13 cellular contexts compared by ENCODE assay signal in the genomic region with DNA sequence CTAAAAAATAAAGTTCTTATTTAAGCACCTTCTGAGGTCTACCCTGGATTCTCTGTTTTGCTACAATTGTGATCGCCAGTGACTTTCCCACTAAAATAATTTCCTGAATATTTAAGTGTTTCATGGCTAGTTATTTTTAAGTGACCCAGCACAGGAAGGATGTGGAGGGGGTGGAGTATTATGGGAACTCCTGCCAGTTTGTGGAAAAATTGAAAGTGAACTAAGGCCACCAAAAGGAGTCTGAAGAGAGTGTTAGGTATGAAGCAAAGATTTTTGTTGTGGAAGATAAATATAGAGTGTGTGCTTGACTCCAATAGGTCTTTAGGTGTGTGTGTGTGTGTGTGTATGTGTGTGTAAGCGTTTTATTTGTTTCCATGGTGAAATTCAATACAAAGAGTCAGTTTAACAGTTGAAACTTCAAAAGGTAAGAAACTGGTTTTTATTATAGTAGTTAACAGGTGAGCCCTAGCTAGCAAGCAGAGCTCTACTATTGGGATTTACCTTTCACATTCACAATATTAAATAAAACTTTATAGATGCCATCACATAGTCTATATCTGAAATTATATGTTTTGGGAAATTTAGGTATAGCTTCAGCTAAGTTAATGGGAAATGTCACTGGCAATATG. TPM values are rescaled to one million over a fixed set of nuclear protein-coding genes. Genes with fewer than 3 reads are reported as not detected.
DNase-seq lines count a peak whose midpoint lies in the region; ATAC-seq and TF ChIP-seq lines count a peak whose summit lies in the region.
"Had no signal": no experiment of that assay in that cellular context is flagged by ENCODE, and none has a peak within 500 bp of the region (broad histone marks: within the 10 kb centered on the region; RNA-seq: fewer than 3 reads in every experiment).

No MANE protein-coding gene starts in this region.

- H3K4me3 Mint-ChIP-seq in activated CD8-positive, alpha-beta T cell treated with anti-CD3 and anti-CD28 coated beads for 36 hours, result no peak overlapping the region
- H3K4me3 Mint-ChIP-seq: activated T-cell treated with anti-CD3 and anti-CD28 coated beads, Interleukin-2, amount 50 U/mL, for 4 hours had no signal

- H3K4me1 Mint-ChIP-seq in activated CD8-positive, alpha-beta T cell treated with anti-CD3 and anti-CD28 coated beads for 36 hours (ENCODE audit: low read depth), result peaks cover 60% of the 10 kb centered on the region

- no peak for TF ChIP-seq CTCF in HEK293 (tag by site-specific recombination; IDR thresholded peaks at IDR 0.05)
- no peak for TF ChIP-seq CTCF in activated CD8-positive, alpha-beta T cell treated with anti-CD3 and anti-CD28 coated beads for 36 hours (IDR thresholded peaks at IDR 0.05)
- TF ChIP-seq CTCF in left ventricle myocardium inferior (IDR thresholded peaks at IDR 0.05; ENCODE audit: borderline replicate concordance), result no peak

- peaks cover 2% of the 10 kb centered on the region for H3K36me3 Mint-ChIP-seq in activated CD8-positive, alpha-beta T cell treated with anti-CD3 and anti-CD28 coated beads for 36 hours (ENCODE audit: low read depth)

- H3K4me3 ChIP-seq in HEK293 (ENCODE audit: low read depth, low read length), result no peak overlapping the region
- H3K4me3 ChIP-seq in left ventricle myocardium inferior, result peak overlapping the region; percentile 39
- H3K4me3 ChIP-seq in skeletal muscle tissue (ENCODE audit: low read length in 3 of 3), result no peak overlapping the region
- H3K4me3 ChIP-seq: testis had no signal

- H3K27me3 Mint-ChIP-seq in activated CD8-positive, alpha-beta T cell treated with anti-CD3 and anti-CD28 coated beads for 36 hours, result no peaks in the 10 kb centered on the region

- H3K9ac ChIP-seq in skeletal muscle tissue (ENCODE audit: low read depth in 1 of 3, low read length in 3 of 3), result no peak overlapping the region

- H3K4me1 ChIP-seq in HEK293 (ENCODE audit: control insufficient read depth, insufficient read depth, low read length), result peaks cover 4% of the 10 kb centered on the region
- peaks cover 17% of the 10 kb centered on the region for H3K4me1 ChIP-seq in left ventricle myocardium inferior
- H3K4me1 ChIP-seq in skeletal muscle tissue (ENCODE audit: control insufficient read depth in 3 of 3, insufficient read depth in 3 of 3, low read length in 3 of 3), result no peaks in the 10 kb centered on the region
- H3K4me1 ChIP-seq: testis had no signal

- intact Hi-C loops in activated CD8-positive, alpha-beta T cell treated with anti-CD3 and anti-CD28 coated beads for 36 hours (cut with micrococcal nuclease), result no loop called here
- intact Hi-C loops in left ventricle myocardium inferior (cut with micrococcal nuclease), result no loop called here

- no peaks in the 10 kb centered on the region for H3K9me3 ChIP-seq in HEK293 (ENCODE audit: control insufficient read depth, insufficient read depth, low read depth, low read length)
- H3K9me3 ChIP-seq in left ventricle myocardium inferior (replicated peaks), result no peaks in the 10 kb centered on the region
- no peaks in the 10 kb centered on the region for H3K9me3 ChIP-seq in skeletal muscle tissue (ENCODE audit: control insufficient read depth in 3 of 3, low read length in 3 of 3)
- H3K9me3 ChIP-seq: testis had no signal

- H3K36me3 ChIP-seq in HEK293 (ENCODE audit: control insufficient read depth in 2 of 2, insufficient read depth in 1 of 2, low read length in 2 of 2), result no peaks in the 10 kb centered on the region
- H3K36me3 ChIP-seq in left ventricle myocardium inferior, result no peaks in the 10 kb centered on the region
- no peaks in the 10 kb centered on the region for H3K36me3 ChIP-seq in skeletal muscle tissue (ENCODE audit: control insufficient read depth in 3 of 3, insufficient read depth in 3 of 3, low read length in 3 of 3)

- CTCF ChIA-PET in HEK293 (lab: Yijun Ruan, JAX), result interaction anchor here (0.6 kb wide), 1 partner anchor 11 kb away, joined by 4 read pairs; no protein-coding TSS in a partner anchor
- CTCF ChIA-PET in activated CD8-positive, alpha-beta T cell treated with anti-CD3 and anti-CD28 coated beads for 36 hours (lab: Charles Lee), result interaction anchor here (0.8 to 2.8 kb wide), 2 partner anchors 8 to 122 kb away, joined by 3 to 9 read pairs; no protein-coding TSS in a partner anchor

- H3K9me3 Mint-ChIP-seq in activated CD8-positive, alpha-beta T cell treated with anti-CD3 and anti-CD28 coated beads for 36 hours, result no peaks in the 10 kb centered on the region
- H3K9me3 Mint-ChIP-seq: activated T-cell treated with anti-CD3 and anti-CD28 coated beads, Interleukin-2, amount 50 U/mL, for 4 hours had no signal

- ATAC-seq in activated CD8-positive, alpha-beta T cell treated with anti-CD3 and anti-CD28 coated beads for 36 hours, result no peak
- no peak for ATAC-seq in HG03565 (IDR thresholded peaks at IDR 0.05; ENCODE audit: unreplicated experiment)
- ATAC-seq: activated T-cell treated with anti-CD3 and anti-CD28 coated beads, Interleukin-2, amount 50 U/mL, for 4 hours had no signal

- H3K27me3 ChIP-seq in left ventricle myocardium inferior (ENCODE audit: low read depth) (no peaks in the 10 kb centered on the region), skeletal muscle tissue (ENCODE audit: control insufficient read depth in 3 of 3, insufficient read depth in 3 of 3, low read length in 3 of 3) (no peaks in the 10 kb centered on the region)
- H3K27me3 ChIP-seq: testis had no signal

- POLR2A ChIA-PET in HEK293 (lab: Yijun Ruan, JAX), result interaction anchor here (1.1 kb wide), 1 partner anchor 11 kb away, joined by 3 read pairs; no protein-coding TSS in a partner anchor
- POLR2A ChIA-PET in activated CD8-positive, alpha-beta T cell treated with anti-CD3 and anti-CD28 coated beads for 36 hours (lab: Charles Lee), result no interaction called here

- DNase-seq in activated CD8-positive, alpha-beta T cell treated with anti-CD3 and anti-CD28 coated beads for 36 hours, result no peak
- DNase-seq in left ventricle myocardium inferior (no peak), medulla oblongata (ENCODE audit: extremely low spot score) (no peak), A172 (ENCODE audit: low spot score) (no peak)
- DNase-seq: activated CD4-positive, CD25-positive, alpha-beta regulatory T cell; activated T-cell treated with anti-CD3 and anti-CD28 coated beads, Interleukin-2, amount 50 U/mL, for 4 hours; NCI-H2081; NCI-H524 treated with DMSO at 0.1 percent for 48 hours; posterior cingulate gyrus; testis had no signal

- no peak overlapping the region for H3K27ac ChIP-seq in HEK293 (ENCODE audit: extremely low read depth, low read depth, low read length)
- H3K27ac ChIP-seq in left ventricle myocardium inferior (replicated peaks), result peak overlapping the region; percentile 67
- peak overlapping the region; percentile 62 for H3K27ac ChIP-seq in skeletal muscle tissue (ENCODE audit: low read depth, low read length)
- H3K27ac ChIP-seq: testis had no signal

- peak overlapping the region; percentile 31 for H3K27ac Mint-ChIP-seq in activated CD8-positive, alpha-beta T cell treated with anti-CD3 and anti-CD28 coated beads for 36 hours

TF ChIP-seq in HEK293, 187 proteins besides CTCF, POLR2A, EP300 and RAD21:
- TF ChIP-seq SCRT2 (tag by site-specific recombination; IDR thresholded peaks at IDR 0.05), result no peak
- TF ChIP-seq, protein P1, sequence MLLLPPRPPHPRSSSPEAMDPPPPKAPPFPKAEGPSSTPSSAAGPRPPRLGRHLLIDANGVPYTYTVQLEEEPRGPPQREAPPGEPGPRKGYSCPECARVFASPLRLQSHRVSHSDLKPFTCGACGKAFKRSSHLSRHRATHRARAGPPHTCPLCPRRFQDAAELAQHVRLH (tag by site-specific recombination; IDR thresholded peaks at IDR 0.05), result no peak
- TF ChIP-seq, protein P2, sequence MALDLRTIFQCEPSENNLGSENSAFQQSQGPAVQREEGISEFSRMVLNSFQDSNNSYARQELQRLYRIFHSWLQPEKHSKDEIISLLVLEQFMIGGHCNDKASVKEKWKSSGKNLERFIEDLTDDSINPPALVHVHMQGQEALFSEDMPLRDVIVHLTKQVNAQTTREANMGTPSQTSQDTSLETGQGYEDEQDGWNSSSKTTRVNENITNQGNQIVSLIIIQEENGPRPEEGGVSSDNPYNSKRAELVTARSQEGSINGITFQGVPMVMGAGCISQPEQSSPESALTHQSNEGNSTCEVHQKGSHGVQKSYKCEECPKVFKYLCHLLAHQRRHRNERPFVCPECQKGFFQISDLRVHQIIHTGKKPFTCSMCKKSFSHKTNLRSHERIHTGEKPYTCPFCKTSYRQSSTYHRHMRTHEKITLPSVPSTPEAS (tag by site-specific recombination; IDR thresholded peaks at IDR 0.05), result 0 out of 2 replicates have a peak, but pooled peaks have one; percentile 36

RNA-seq across cellular contexts. Expression of a gene that starts 25.6 kb away (rescaled TPM):
- total RNA-seq in activated CD8-positive, alpha-beta T cell treated with anti-CD3 and anti-CD28 coated beads for 36 hours, result 10 to 100 TPM; 14.9 to 15.8 TPM
- 4.8 TPM for total RNA-seq in left ventricle myocardium inferior
- 1.0 TPM for total RNA-seq in skeletal muscle tissue
- total RNA-seq in A172 (2014; rRNA removed; shearing (Covaris generic)), result not detected in 2 replicates
